24 cellular contexts compared by ENCODE assay signal in genomic region chr2:236051803-236052202, GRCh38.
"Had no signal": no experiment of that assay in that cellular context is flagged by ENCODE, and none has a peak within 500 bp of the region (broad histone marks: within the 10 kb centered on the region; RNA-seq: fewer than 3 reads in every experiment).

No MANE protein-coding gene starts in this region.

- DNase-seq: activated B cell treated with CpG ODN at 0.5 μM for 24 hours; activated CD4-positive, alpha-beta T cell treated with anti-CD3 and anti-CD28 coated beads for 48 hours; activated CD8-positive, alpha-beta memory T cell treated with anti-CD3 and anti-CD28 coated beads for 24 hours; activated CD8-positive, alpha-beta T cell treated with anti-CD3 and anti-CD28 coated beads for 36 hours; activated effector memory CD4-positive, alpha-beta T cell treated with Interleukin-2 at 50 U/mL for 16 hours; activated gamma-delta T cell treated with Interleukin-2 at 50 U/mL for 16 hours; activated naive CD4-positive, alpha-beta T cell treated with anti-CD3 and anti-CD28 coated beads, Interleukin-2, amount 50 U/mL, for 16 hours; activated naive CD4-positive, alpha-beta T cell treated with Interleukin-2 at 50 U/mL for 16 hours; activated T-cell treated with anti-CD3 and anti-CD28 coated beads, Interleukin-2, amount 50 U/mL, for 4 hours; amniotic stem cell; anterior cingulate cortex; brain microvascular endothelial cell; caudate nucleus; cortex of kidney; dermis blood vessel endothelial cell; effector CD4-positive, alpha-beta T cell; effector memory CD8-positive, alpha-beta T cell; erythroblast; foreskin melanocyte; T-helper 2 cell had no signal

- H3K27me3 ChIP-seq: brain microvascular endothelial cell, esophagus muscularis mucosa, gastroesophageal sphincter had no signal

- H3K36me3 ChIP-seq: brain microvascular endothelial cell had no signal

- ATAC-seq: activated CD4-positive, CD25-positive, alpha-beta regulatory T cell treated with anti-CD3 and anti-CD28 coated beads, Interleukin-2, amount 50 U/mL, for 24 hours; activated CD8-positive, alpha-beta T cell treated with anti-CD3 and anti-CD28 coated beads for 36 hours; activated T-cell treated with anti-CD3 and anti-CD28 coated beads, Interleukin-2, amount 50 U/mL, for 4 hours; activated T-helper 17 cell treated with anti-CD3 and anti-CD28 coated beads, Interleukin-2, amount 50 U/mL, for 72 hours; effector memory CD8-positive, alpha-beta T cell; gastroesophageal sphincter had no signal

- H3K27ac ChIP-seq: brain microvascular endothelial cell, esophagus muscularis mucosa, gastroesophageal sphincter had no signal

- H3K4me3 ChIP-seq: esophagus muscularis mucosa, gastroesophageal sphincter had no signal

- H3K9me3 ChIP-seq: esophagus muscularis mucosa, gastroesophageal sphincter had no signal

- H3K4me1 ChIP-seq: esophagus muscularis mucosa, gastroesophageal sphincter had no signal
